In genomic region chr4:793941-794621, GRCh38 we compare ENCODE assay signal across 12 cellular contexts. TPM values are rescaled to one million over a fixed set of nuclear protein-coding genes. Genes with fewer than 3 reads are reported as not detected.
DNase-seq lines count a peak whose midpoint lies in the region; ATAC-seq and TF ChIP-seq lines count a peak whose summit lies in the region.
"Had no signal": no experiment of that assay in that cellular context is flagged by ENCODE, and none has a peak within 500 bp of the region (broad histone marks: within the 10 kb centered on the region; RNA-seq: fewer than 3 reads in every experiment).

No MANE protein-coding gene starts in this region.

- H3K36me3 Mint-ChIP-seq in activated CD4-positive, alpha-beta T cell treated with anti-CD3 and anti-CD28 coated beads, Interleukin-2, amount 10 ng/mL, durations not matched to agents 24 days and 14 days (ENCODE audit: low read depth) = peaks cover 3% of the 10 kb centered on the region
- H3K36me3 Mint-ChIP-seq in activated CD4-positive, alpha-beta T cell treated with anti-CD3 and anti-CD28 coated beads, Interleukin-2, amount 10 ng/mL, durations not matched to agents 7 days and 5 days (ENCODE audit: low read depth) = no peaks in the 10 kb centered on the region
- no peaks in the 10 kb centered on the region for H3K36me3 Mint-ChIP-seq in IgD-negative memory B cell

- H3K79me2 ChIP-seq in osteoblast (ENCODE audit: insufficient read depth, low read length) = no peaks in the 10 kb centered on the region

- peak overlapping the region; percentile 29 for H3K27ac Mint-ChIP-seq in activated CD4-positive, alpha-beta T cell treated with anti-CD3 and anti-CD28 coated beads, Interleukin-2, amount 10 ng/mL, durations not matched to agents 24 days and 14 days
- no peak overlapping the region for H3K27ac Mint-ChIP-seq in activated CD4-positive, alpha-beta T cell treated with anti-CD3 and anti-CD28 coated beads, Interleukin-2, amount 10 ng/mL, durations not matched to agents 7 days and 5 days
- peak overlapping the region; percentile 43 to 81 (median 67) for H3K27ac Mint-ChIP-seq in IgD-negative memory B cell

- no peaks in the 10 kb centered on the region for H3K36me3 ChIP-seq in osteoblast (ENCODE audit: insufficient read depth, low read length)
- H3K36me3 ChIP-seq: ascending aorta, left lung had no signal

- no peak for TF ChIP-seq CTCF in osteoblast (IDR thresholded peaks at IDR 0.05; ENCODE audit: extremely low read depth, low read depth, low read length)

- no peaks in the 10 kb centered on the region for H3K4me1 ChIP-seq in osteoblast (ENCODE audit: insufficient read depth, low read length)

- H2AFZ ChIP-seq in osteoblast (ENCODE audit: low read length) = no peak overlapping the region

- intact Hi-C loops in activated CD4-positive, alpha-beta T cell treated with anti-CD3 and anti-CD28 coated beads, Interleukin-2, amount 10 ng/mL, durations not matched to agents 24 days and 14 days (cut with micrococcal nuclease) = no loop called here

- peak; percentile 57 for DNase-seq in activated CD4-positive, alpha-beta T cell treated with anti-CD3 and anti-CD28 coated beads, Interleukin-2, amount 10 ng/mL, durations not matched to agents 24 days and 14 days
- DNase-seq in activated CD4-positive, alpha-beta T cell treated with anti-CD3 and anti-CD28 coated beads, Interleukin-2, amount 10 ng/mL, durations not matched to agents 7 days and 5 days = no peak
- peak; percentile 70 for DNase-seq in cerebellar cortex (ENCODE audit: low spot score)
- peak; percentile 91 for DNase-seq in osteoblast (ENCODE audit: insufficient read length, low spot score, missing footprints)
- no peak for DNase-seq in activated CD8-positive, alpha-beta memory T cell treated with anti-CD3 and anti-CD28 coated beads, Interleukin-2, amount 50 U/mL, for 48 hours
- no peak for DNase-seq in epidermal melanocyte (ENCODE audit: insufficient read length, low spot score)
- DNase-seq: effector CD8-positive, alpha-beta T cell; NCI-H510A had no signal

- H3K4me2 ChIP-seq in osteoblast (ENCODE audit: insufficient read depth, low read length) = no peak overlapping the region

- H3K27ac ChIP-seq in osteoblast (ENCODE audit: low read depth, low read length) = no peak overlapping the region
- H3K27ac ChIP-seq: ascending aorta, left lung had no signal

- H4K20me1 ChIP-seq in osteoblast (ENCODE audit: insufficient read depth, low read length) = no peaks in the 10 kb centered on the region

- ATAC-seq in GM19463 (IDR thresholded peaks at IDR 0.05; ENCODE audit: unreplicated experiment) = no peak
- ATAC-seq: left lung had no signal

- peak overlapping the region; percentile 19 for H3K4me3 Mint-ChIP-seq in activated CD4-positive, alpha-beta T cell treated with anti-CD3 and anti-CD28 coated beads, Interleukin-2, amount 10 ng/mL, durations not matched to agents 24 days and 14 days
- H3K4me3 Mint-ChIP-seq in activated CD4-positive, alpha-beta T cell treated with anti-CD3 and anti-CD28 coated beads, Interleukin-2, amount 10 ng/mL, durations not matched to agents 7 days and 5 days = no peak overlapping the region
- peak overlapping the region; percentile 52 to 87 (median 68) for H3K4me3 Mint-ChIP-seq in IgD-negative memory B cell

- H3K27me3 ChIP-seq in osteoblast (ENCODE audit: insufficient read depth, low read length) = peaks cover 60% of the 10 kb centered on the region

- CTCF ChIA-PET in activated CD4-positive, alpha-beta T cell treated with anti-CD3 and anti-CD28 coated beads, Interleukin-2, amount 10 ng/mL, durations not matched to agents 7 days and 5 days (lab: Charles Lee) = interaction anchor here (1.0 to 2.0 kb wide), 4 partner anchors 9 to 60 kb away, joined by 3 to 10 read pairs (median 4); no protein-coding TSS in a partner anchor

- H3K4me3 ChIP-seq in osteoblast (ENCODE audit: insufficient read depth, low read length) = no peak overlapping the region
- H3K4me3 ChIP-seq: left lung had no signal

- H3K4me1 Mint-ChIP-seq in activated CD4-positive, alpha-beta T cell treated with anti-CD3 and anti-CD28 coated beads, Interleukin-2, amount 10 ng/mL, durations not matched to agents 24 days and 14 days = peaks cover 17% of the 10 kb centered on the region
- H3K4me1 Mint-ChIP-seq in activated CD4-positive, alpha-beta T cell treated with anti-CD3 and anti-CD28 coated beads, Interleukin-2, amount 10 ng/mL, durations not matched to agents 7 days and 5 days = peaks cover 33% of the 10 kb centered on the region
- peaks cover 15 to 22% (median 19%) of the 10 kb centered on the region in 3 donors for H3K4me1 Mint-ChIP-seq in IgD-negative memory B cell

- H3K9me3 ChIP-seq in osteoblast (ENCODE audit: low read depth, low read length) = no peaks in the 10 kb centered on the region
- H3K9me3 ChIP-seq: ascending aorta, left lung had no signal

- POLR2A ChIA-PET in activated CD4-positive, alpha-beta T cell treated with anti-CD3 and anti-CD28 coated beads, Interleukin-2, amount 10 ng/mL, durations not matched to agents 7 days and 5 days (lab: Charles Lee) = interaction anchor here (0.6 kb wide), 1 partner anchor 731 kb away, joined by 3 read pairs; no protein-coding TSS in a partner anchor

- no peaks in the 10 kb centered on the region for H3K9me3 Mint-ChIP-seq in activated CD4-positive, alpha-beta T cell treated with anti-CD3 and anti-CD28 coated beads, Interleukin-2, amount 10 ng/mL, durations not matched to agents 24 days and 14 days
- H3K9me3 Mint-ChIP-seq in activated CD4-positive, alpha-beta T cell treated with anti-CD3 and anti-CD28 coated beads, Interleukin-2, amount 10 ng/mL, durations not matched to agents 7 days and 5 days = no peaks in the 10 kb centered on the region
- no peaks in the 10 kb centered on the region for H3K9me3 Mint-ChIP-seq in IgD-negative memory B cell

- peaks cover 37% of the 10 kb centered on the region for H3K27me3 Mint-ChIP-seq in activated CD4-positive, alpha-beta T cell treated with anti-CD3 and anti-CD28 coated beads, Interleukin-2, amount 10 ng/mL, durations not matched to agents 24 days and 14 days
- peaks cover 47% of the 10 kb centered on the region for H3K27me3 Mint-ChIP-seq in activated CD4-positive, alpha-beta T cell treated with anti-CD3 and anti-CD28 coated beads, Interleukin-2, amount 10 ng/mL, durations not matched to agents 7 days and 5 days
- H3K27me3 Mint-ChIP-seq in IgD-negative memory B cell = peaks cover 44% of the 10 kb centered on the region

RNA-seq across cellular contexts. Expression of gene CPLX1, which starts 31.8 kb away (rescaled TPM):
- 1.0 and 1.7 TPM in 2 replicates for total RNA-seq in activated CD4-positive, alpha-beta T cell treated with anti-CD3 and anti-CD28 coated beads, Interleukin-2, amount 10 ng/mL, durations not matched to agents 24 days and 14 days
- total RNA-seq in activated CD4-positive, alpha-beta T cell treated with anti-CD3 and anti-CD28 coated beads, Interleukin-2, amount 10 ng/mL, durations not matched to agents 7 days and 5 days = under 1 TPM; 0.17 to 0.42 TPM
- polyA plus RNA-seq in IgD-negative memory B cell = not detected
- total RNA-seq in osteoblast = not detected in 2 replicates

Comparison
In these comparisons a context has a peak if more than half of its experiments do, and no peak if none do; other contexts are left out.
1. DNase-seq: peak in activated CD4-positive, alpha-beta T cell treated with anti-CD3 and anti-CD28 coated beads, Interleukin-2, amount 10 ng/mL, durations not matched to agents 24 days and 14 days (single experiment), cerebellar cortex (single experiment) and osteoblast (single experiment); none in activated CD4-positive, alpha-beta T cell treated with anti-CD3 and anti-CD28 coated beads, Interleukin-2, amount 10 ng/mL, durations not matched to agents 7 days and 5 days (single experiment), activated CD8-positive, alpha-beta memory T cell treated with anti-CD3 and anti-CD28 coated beads, Interleukin-2, amount 50 U/mL, for 48 hours (single experiment) and epidermal melanocyte (single experiment).